Comparison of ENCODE assay signal across 24 cellular contexts in genomic region chr5:136195971-136196577, GRCh38. TPM values are rescaled to one million over a fixed set of nuclear protein-coding genes. Genes with fewer than 3 reads are reported as not detected.
DNase-seq lines count a peak whose midpoint lies in the region; TF ChIP-seq lines count a peak whose summit lies in the region.
"Had no signal": no experiment of that assay in that cellular context is flagged by ENCODE, and none has a peak within 500 bp of the region (broad histone marks: within the 10 kb centered on the region; RNA-seq: fewer than 3 reads in every experiment).

No MANE protein-coding gene starts in this region.

- H3K36me3 ChIP-seq in right atrium auricular region, result no peaks in the 10 kb centered on the region
- H3K36me3 ChIP-seq in tibial artery, result no peaks in the 10 kb centered on the region
- H3K36me3 ChIP-seq in brain microvascular endothelial cell (replicated peaks), result no peaks in the 10 kb centered on the region

- intact Hi-C loops in cardiac septum (cut with DNase I) (no loop called here), tibial artery (cut with DNase I; ENCODE audit: low total_unique reads) (loop anchor here (10.0 kb wide), 1 partner anchor 61 kb away; the partner anchor contains the start of gene SMAD5)

- H3K4me3 ChIP-seq in right atrium auricular region, result no peak overlapping the region
- H3K4me3 ChIP-seq in tibial artery, result no peak overlapping the region
- no peak overlapping the region for H3K4me3 ChIP-seq in brain microvascular endothelial cell (ENCODE audit: low read depth, low read length)

- H3K27me3 Mint-ChIP-seq in neural crest cell (ENCODE audit: low read depth), result peaks cover 75% of the 10 kb centered on the region

- H3K4me1 ChIP-seq in right atrium auricular region (peaks cover 0 to 25% of the 10 kb centered on the region in 2 donors), tibial artery (peaks cover 0 to 36% (median 23%) of the 10 kb centered on the region in 4 donors)

- DNase-seq in right atrium auricular region (ENCODE audit: low spot score), result peak; percentile 34
- no peak for DNase-seq in cardiac septum (ENCODE audit: low spot score)
- DNase-seq in hepatic stellate cell (ENCODE audit: low spot score), result peak; percentile 34
- no peak for DNase-seq in neural crest cell (ENCODE audit: low read depth, low spot score)
- DNase-seq in tibial artery, result no peak
- DNase-seq in T1000 (lab: John Stamatoyannopoulos, UW), result no peak
- no peak for DNase-seq in activated CD8-positive, alpha-beta memory T cell treated with anti-CD3 and anti-CD28 coated beads, Interleukin-2, amount 50 U/mL, for 4 hours
- no peak for DNase-seq in brain microvascular endothelial cell
- DNase-seq: ACHN; activated CD4-positive, alpha-beta T cell treated with anti-CD3 and anti-CD28 coated beads for 4 hours; activated naive CD8-positive, alpha-beta T cell treated with anti-CD3 and anti-CD28 coated beads, Interleukin-2, amount 50 U/mL, for 24 hours; hippocampal formation; mammary epithelial cell; NCI-H1417 treated with DMSO at 0.1 percent for 48 hours; NCI-H748 treated with DMSO at 0.1 percent for 48 hours; OCI-M1; stimulated activated CD4-positive, alpha-beta T cell treated with anti-CD3 and anti-CD28 coated beads, Interleukin-15, amount 100 ng/mL, for 24 hours had no signal

- H3K27me3 ChIP-seq in right atrium auricular region (peaks cover 0 to 22% of the 10 kb centered on the region in 2 donors), tibial artery (peaks cover 0 to 20% of the 10 kb centered on the region in 2 donors), brain microvascular endothelial cell (replicated peaks) (peaks cover 33% of the 10 kb centered on the region)

- in situ Hi-C loops in brain microvascular endothelial cell (cut with HindIII; ENCODE audit: low pct_ligation_motif_present, low sequenced_read_pairs), result loop anchor here (25.0 kb wide), 1 partner anchor 309 kb away; the partner anchor contains the start of gene IL9

- TF ChIP-seq CTCF in right atrium auricular region (IDR thresholded peaks at IDR 0.05) (no peak), neural crest cell (conservative IDR thresholded peaks at IDR 0.05) (no peak), tibial artery (IDR thresholded peaks at IDR 0.05) (no peak), brain microvascular endothelial cell (IDR thresholded peaks at IDR 0.05; ENCODE audit: low read depth, low read length, missing control alignments) (no peak)

- H3K27ac ChIP-seq in right atrium auricular region, result no peak overlapping the region
- no peak overlapping the region for H3K27ac ChIP-seq in tibial artery
- H3K27ac ChIP-seq in brain microvascular endothelial cell, result no peak overlapping the region
- H3K27ac ChIP-seq: HL-60 had no signal

- H3K9me3 ChIP-seq in right atrium auricular region (no peaks in the 10 kb centered on the region), tibial artery (no peaks in the 10 kb centered on the region)

- no peaks in the 10 kb centered on the region for H3K36me3 Mint-ChIP-seq in neural crest cell (ENCODE audit: low read depth)
- H3K36me3 Mint-ChIP-seq: activated CD8-positive, alpha-beta memory T cell treated with anti-CD3 and anti-CD28 coated beads, Interleukin-2, amount 10 ng/mL, durations not matched to agents 7 days and 5 days had no signal

- H3K9me3 Mint-ChIP-seq in neural crest cell, result no peaks in the 10 kb centered on the region
- H3K9me3 Mint-ChIP-seq: activated naive CD8-positive, alpha-beta T cell treated with anti-CD3 and anti-CD28 coated beads, Interleukin-2, amount 50 U/mL, for 24 hours; activated T-helper 17 cell treated with anti-CD3 and anti-CD28 coated beads, Interleukin-2, amount 50 U/mL, for 72 hours; nephron had no signal

- peaks cover 24% of the 10 kb centered on the region for H3K4me1 Mint-ChIP-seq in neural crest cell
- H3K4me1 Mint-ChIP-seq: activated CD8-positive, alpha-beta memory T cell treated with anti-CD3 and anti-CD28 coated beads, Interleukin-2, amount 10 ng/mL, durations not matched to agents 7 days and 5 days; activated naive CD8-positive, alpha-beta T cell treated with anti-CD3 and anti-CD28 coated beads, Interleukin-2, amount 50 U/mL, for 24 hours; activated T-helper 17 cell treated with anti-CD3 and anti-CD28 coated beads, Interleukin-2, amount 50 U/mL, for 72 hours had no signal

- no peak overlapping the region for H3K27ac Mint-ChIP-seq in neural crest cell (ENCODE audit: unreplicated experiment)
- H3K27ac Mint-ChIP-seq: activated CD8-positive, alpha-beta memory T cell treated with anti-CD3 and anti-CD28 coated beads, Interleukin-2, amount 10 ng/mL, durations not matched to agents 7 days and 5 days; activated naive CD8-positive, alpha-beta T cell treated with anti-CD3 and anti-CD28 coated beads, Interleukin-2, amount 50 U/mL, for 24 hours; activated T-helper 17 cell treated with anti-CD3 and anti-CD28 coated beads, Interleukin-2, amount 50 U/mL, for 72 hours had no signal

- peak overlapping the region; percentile 19 for H3K4me3 Mint-ChIP-seq in neural crest cell
- H3K4me3 Mint-ChIP-seq: activated CD8-positive, alpha-beta memory T cell treated with anti-CD3 and anti-CD28 coated beads, Interleukin-2, amount 10 ng/mL, durations not matched to agents 7 days and 5 days; activated naive CD8-positive, alpha-beta T cell treated with anti-CD3 and anti-CD28 coated beads, Interleukin-2, amount 50 U/mL, for 24 hours; activated T-helper 17 cell treated with anti-CD3 and anti-CD28 coated beads, Interleukin-2, amount 50 U/mL, for 72 hours; nephron had no signal

RNA-seq across cellular contexts. Expression of gene SMIM32, which starts 3.1 kb away (rescaled TPM):
- total RNA-seq in right atrium auricular region (not detected), cardiac septum (not detected), neural crest cell (0.18 TPM in 1 of 2 replicates, not detected in the other)
- total RNA-seq: activated CD8-positive, alpha-beta memory T cell treated with anti-CD3 and anti-CD28 coated beads, Interleukin-2, amount 10 ng/mL, durations not matched to agents 7 days and 5 days; activated T-helper 17 cell treated with anti-CD3 and anti-CD28 coated beads, Interleukin-2, amount 50 U/mL, for 72 hours; fibroblast of villous mesenchyme; mammary epithelial cell; posterior vena cava; Right ventricle myocardium inferior had no signal

Comparison
In these comparisons a context has a peak if more than half of its experiments do, and no peak if none do; other contexts are left out.
1. DNase-seq: peak in right atrium auricular region (single experiment) and hepatic stellate cell (single experiment); none in cardiac septum (single experiment), neural crest cell (single experiment), tibial artery (0 of 2), T1000 (single experiment), activated CD8-positive, alpha-beta memory T cell treated with anti-CD3 and anti-CD28 coated beads, Interleukin-2, amount 50 U/mL, for 4 hours (single experiment) and brain microvascular endothelial cell (single experiment).